Comparison of ENCODE assay signal across 14 cellular contexts in the genomic region with DNA sequence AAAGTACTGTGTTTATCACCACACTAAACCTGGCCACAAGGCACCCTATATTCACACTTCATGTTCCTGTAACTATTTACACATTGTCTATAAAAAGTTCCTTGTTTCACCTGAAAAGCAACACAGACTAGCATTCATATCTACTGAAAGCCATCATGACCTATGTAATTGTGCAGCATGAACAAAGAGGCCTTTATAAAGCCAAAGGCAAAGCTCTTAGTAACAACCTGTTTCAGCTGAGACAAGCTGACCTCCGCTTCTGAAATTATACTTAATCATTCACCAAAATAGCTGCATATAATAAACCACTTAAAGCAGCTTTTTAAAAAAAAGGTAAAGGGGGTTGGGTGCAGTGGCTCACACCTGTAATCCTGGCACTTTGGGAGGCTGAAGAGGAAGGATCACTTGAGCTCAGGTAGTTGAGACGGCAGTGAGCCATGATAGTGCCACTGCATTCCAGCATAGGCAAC.
DNase-seq lines count a peak whose midpoint lies in the region; ATAC-seq and TF ChIP-seq lines count a peak whose summit lies in the region.
"Had no signal": no experiment of that assay in that cellular context is flagged by ENCODE, and none has a peak within 500 bp of the region (broad histone marks: within the 10 kb centered on the region; RNA-seq: fewer than 3 reads in every experiment).

No MANE protein-coding gene starts in this region.

- H3K27ac ChIP-seq in substantia nigra (ENCODE audit: low read depth, low read length, poor library complexity, severe bottlenecking), result peak overlapping the region; percentile 59
- H3K27ac ChIP-seq in vagina, result no peak overlapping the region
- H3K27ac ChIP-seq: lower lobe of right lung, PC-9, tibial artery had no signal

- DNase-seq in NCI-H2196 (lab: John Stamatoyannopoulos, UW; ENCODE audit: unreplicated experiment), result peak; percentile 2
- no peak for DNase-seq in NCI-H2196 treated with DMSO at 0.1 percent for 48 hours (lab: John Stamatoyannopoulos, UW; ENCODE audit: unreplicated experiment)
- DNase-seq in NCI-H748 (lab: John Stamatoyannopoulos, UW; ENCODE audit: unreplicated experiment), result peak; percentile 79
- peak; percentile 35 to 52 for DNase-seq in left colon
- DNase-seq in substantia nigra (lab: John Stamatoyannopoulos, UW), result peak in 2 of 49 donors; percentile 1 to 2
- no peak for DNase-seq in chondrocyte (ENCODE audit: low spot score)
- no peak for DNase-seq in vagina (ENCODE audit: extremely low spot score in 2 of 2)
- DNase-seq: ACHN, lower lobe of right lung, NCI-H1092 treated with DMSO at 0.1 percent for 48 hours, PC-9, tibial artery had no signal

- no peaks in the 10 kb centered on the region for H3K4me1 ChIP-seq in vagina
- H3K4me1 ChIP-seq: lower lobe of right lung had no signal

- H3K4me3 Mint-ChIP-seq in chondrocyte (ENCODE audit: unreplicated experiment), result no peak overlapping the region
- H3K4me3 Mint-ChIP-seq: T-helper 2 cell treated with Interferon-gamma antibody and Interleukin-4, amounts not matched to agents 5 μg/mL and 100 μg/mL, for 36 hours had no signal

- H3K27me3 Mint-ChIP-seq in chondrocyte (ENCODE audit: low read depth), result no peaks in the 10 kb centered on the region

- ATAC-seq in left colon (peak; percentile 96), HG03025 (IDR thresholded peaks at IDR 0.05; ENCODE audit: low FRiP score, unreplicated experiment) (no peak)
- ATAC-seq: lower lobe of right lung had no signal

- no peak for TF ChIP-seq POLR2A in vagina (IDR thresholded peaks at IDR 0.05)

- intact Hi-C loops in left colon (cut with DNase I, micrococcal nuclease) (no loop called here), vagina (cut with DNase I) (no loop called here)

- no peaks in the 10 kb centered on the region for H3K27me3 ChIP-seq in vagina
- H3K27me3 ChIP-seq: tibial artery had no signal

- H3K4me3 ChIP-seq in vagina, result no peak overlapping the region
- H3K4me3 ChIP-seq: lower lobe of right lung, PC-9, tibial artery had no signal

- no peaks in the 10 kb centered on the region for H3K36me3 ChIP-seq in vagina
- H3K36me3 ChIP-seq: lower lobe of right lung, tibial artery had no signal

- no peaks in the 10 kb centered on the region for H3K9me3 Mint-ChIP-seq in chondrocyte (ENCODE audit: low read depth)

- peaks cover 10% of the 10 kb centered on the region for H3K4me1 Mint-ChIP-seq in chondrocyte (ENCODE audit: low read depth)

- no peak overlapping the region for H3K27ac Mint-ChIP-seq in chondrocyte (ENCODE audit: unreplicated experiment)
- H3K27ac Mint-ChIP-seq: T-helper 2 cell treated with Interferon-gamma antibody and Interleukin-4, amounts not matched to agents 5 μg/mL and 100 μg/mL, for 36 hours had no signal

- H3K9me3 ChIP-seq in vagina, result no peaks in the 10 kb centered on the region
- H3K9me3 ChIP-seq: lower lobe of right lung, tibial artery had no signal

- TF ChIP-seq CTCF in chondrocyte (IDR thresholded peaks at IDR 0.05) (no peak), vagina (IDR thresholded peaks at IDR 0.05) (no peak)

- H3K36me3 Mint-ChIP-seq in chondrocyte (ENCODE audit: low read depth), result no peaks in the 10 kb centered on the region

Comparison
In these comparisons a context has a peak if more than half of its experiments do, and no peak if none do; other contexts are left out.
1. DNase-seq: peak in NCI-H2196 (single experiment), NCI-H748 (single experiment) and left colon (2 of 2); none in NCI-H2196 treated with DMSO at 0.1 percent for 48 hours (single experiment), chondrocyte (single experiment) and vagina (0 of 2).